1 cellular context compared by ENCODE assay signal in genomic region chr14:95321201-95321600, GRCh38.
TF ChIP-seq lines count a peak whose summit lies in the region.

No MANE protein-coding gene starts in this region.

TF ChIP-seq in H1, 55 proteins besides CTCF, POLR2A, EP300 and RAD21 (continued from another document):
- TF ChIP-seq USF2 (IDR thresholded peaks at IDR 0.05; ENCODE audit: low read length) (no peak), RXRA (IDR thresholded peaks at IDR 0.05; ENCODE audit: insufficient read depth, low read depth, low read length) (no peak), NRF1 (IDR thresholded peaks at IDR 0.05; ENCODE audit: low read depth, low read length) (no peak), KDM1A (IDR thresholded peaks at IDR 0.05; ENCODE audit: borderline replicate concordance, low read length) (no peak), SP1 (IDR thresholded peaks at IDR 0.05; ENCODE audit: low read depth, low read length) (no peak), EGR1 (IDR thresholded peaks at IDR 0.05; ENCODE audit: borderline replicate concordance, low read depth, low read length) (no peak), BCL11A (IDR thresholded peaks at IDR 0.05; ENCODE audit: low read depth in 2 of 2, low read length in 2 of 2) (no peak), SIN3A (conservative IDR thresholded peaks at IDR 0.05 in 1 of 2, IDR thresholded peaks at IDR 0.05 in 1 of 2; ENCODE audit: low read depth in 1 of 2, low read length in 2 of 2) (no peak)
- TF ChIP-seq, protein P1, sequence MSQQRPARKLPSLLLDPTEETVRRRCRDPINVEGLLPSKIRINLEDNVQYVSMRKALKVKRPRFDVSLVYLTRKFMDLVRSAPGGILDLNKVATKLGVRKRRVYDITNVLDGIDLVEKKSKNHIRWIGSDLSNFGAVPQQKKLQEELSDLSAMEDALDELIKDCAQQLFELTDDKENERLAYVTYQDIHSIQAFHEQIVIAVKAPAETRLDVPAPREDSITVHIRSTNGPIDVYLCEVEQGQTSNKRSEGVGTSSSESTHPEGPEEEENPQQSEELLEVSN (IDR thresholded peaks at IDR 0.05) = no peak
